In genomic region chr4:188665466-188665865, GRCh38 we compare ENCODE assay signal across 25 cellular contexts.
A peak's percentile ranks its signal among the peaks of the same experiment; 100 is the strongest.
DNase-seq lines count a peak whose midpoint lies in the region; ATAC-seq and TF ChIP-seq lines count a peak whose summit lies in the region.
"Had no signal": no experiment of that assay in that cellular context is flagged by ENCODE, and none has a peak within 500 bp of the region (broad histone marks: within the 10 kb centered on the region; RNA-seq: fewer than 3 reads in every experiment).

No MANE protein-coding gene starts in this region.

- dilution Hi-C loops in IMR-90 (cut with HindIII; ENCODE audit: low sequenced_read_pairs, unreplicated experiment) = no loop called here

- peak overlapping the region in 1 of 2 experiments; percentile 63; a peak in 2 of 4 replicates for H4K8ac ChIP-seq in IMR-90 (ENCODE audit: low read depth in 2 of 2, low read length in 2 of 2)

- 0 out of 3 replicates have a peak overlapping the region, but pooled peaks have one; percentile 44 for H2BK15ac ChIP-seq in IMR-90 (ENCODE audit: low read depth, low read length)

- no peak overlapping the region for H2BK20ac ChIP-seq in IMR-90 (ENCODE audit: low read depth, low read length)

- no peak for TF ChIP-seq RAD21 in IMR-90 (IDR thresholded peaks at IDR 0.05; ENCODE audit: low read length)

- no peak overlapping the region for H3K27ac ChIP-seq in IMR-90 (ENCODE audit: insufficient read depth, low read length)
- peak overlapping the region; percentile 42 for H3K27ac ChIP-seq in cingulate gyrus (ENCODE audit: low read depth, low read length)
- H3K27ac ChIP-seq: BLaER1, upper lobe of left lung had no signal

- H4K91ac ChIP-seq in IMR-90 (ENCODE audit: insufficient read depth, low read depth, low read length) = no peak overlapping the region

- no peak overlapping the region for H2BK5ac ChIP-seq in IMR-90 (ENCODE audit: low read depth, low read length, poor library complexity, severe bottlenecking)

- ATAC-seq in IMR-90 (ENCODE audit: low read depth) (peak; percentile 49; the same call in 1 of the 2 replicates), sciatic nerve (peak; percentile 51), HG02798 (IDR thresholded peaks at IDR 0.05; ENCODE audit: poor library complexity, unreplicated experiment) (no peak)
- ATAC-seq: activated T-cell treated with anti-CD3 and anti-CD28 coated beads, Interleukin-2, amount 50 U/mL, for 72 hours had no signal

- no peaks in the 10 kb centered on the region for H3K27me3 ChIP-seq in IMR-90 (ENCODE audit: control insufficient read depth, insufficient read depth, low read length)
- H3K27me3 ChIP-seq: BLaER1, upper lobe of left lung had no signal

- no peak for TF ChIP-seq CTCF in IMR-90 (conservative IDR thresholded peaks at IDR 0.05; ENCODE audit: low read depth, low read length)

- CTCF ChIA-PET in IMR-90 (lab: Yijun Ruan, JAX) = interaction anchor here (0.7 kb wide), 1 partner anchor 20 kb away, joined by 3 read pairs; no protein-coding TSS in a partner anchor

- H2AFZ ChIP-seq in IMR-90 (replicated peaks; ENCODE audit: low read length, poor library complexity) = no peak overlapping the region

- POLR2A ChIA-PET in IMR-90 (lab: Charles Lee; ENCODE audit: unreplicated experiment) = no interaction called here

- H3K14ac ChIP-seq in IMR-90 (replicated peaks; ENCODE audit: low read depth, low read length) = no peak overlapping the region

- 0 out of 2 replicates have a peak, but pooled peaks cover 3% of the 10 kb centered on the region for H3K9me1 ChIP-seq in IMR-90 (ENCODE audit: insufficient read depth, low read length)

- peaks cover 2% of the 10 kb centered on the region; the same call in 1 of the 2 replicates for H3K4me1 ChIP-seq in IMR-90 (ENCODE audit: control insufficient read depth, insufficient read depth, low read length)
- H3K4me1 ChIP-seq: BLaER1, upper lobe of left lung had no signal

- no peak overlapping the region for H2AK5ac ChIP-seq in IMR-90 (ENCODE audit: low read depth, low read length)

- no peak overlapping the region for H4K5ac ChIP-seq in IMR-90 (ENCODE audit: low read depth, low read length)

- H3K23ac ChIP-seq in IMR-90 (ENCODE audit: low read depth, low read length) = no peak overlapping the region

- no TSS peak for BruUV-seq in IMR-90 (replicated peaks; lab: Mats Ljungman, UMichigan)

- H3K18ac ChIP-seq in IMR-90 (ENCODE audit: low read depth, low read length) = peak overlapping the region; percentile 68; the same call in 1 of the 2 replicates

- intact Hi-C loops in IMR-90 (cut with micrococcal nuclease) = no loop called here
- intact Hi-C loops in sciatic nerve (cut with DNase I) = no loop called here

- no peaks in the 10 kb centered on the region; the same call in 1 of the 2 replicates for H3K9me3 ChIP-seq in IMR-90 (ENCODE audit: control insufficient read depth, insufficient read depth, low read length)
- H3K9me3 ChIP-seq: BLaER1, upper lobe of left lung had no signal

- H3K9ac ChIP-seq in IMR-90 (ENCODE audit: low read depth, low read length) = no peak overlapping the region
- H3K9ac ChIP-seq: BLaER1 had no signal

- no peak overlapping the region for H3K56ac ChIP-seq in IMR-90 (ENCODE audit: extremely low read depth, insufficient read depth, low read length)

- no peak for TF ChIP-seq POLR2A in IMR-90 (IDR thresholded peaks at IDR 0.05; ENCODE audit: low read depth, low read length)

- no peak overlapping the region for H2AK9ac ChIP-seq in IMR-90 (replicated peaks; ENCODE audit: low read depth, low read length, poor library complexity)

- DNase-seq in IMR-90 = no peak
- peak; percentile 55 for DNase-seq in left kidney (ENCODE audit: low read depth, low spot score)
- DNase-seq in sciatic nerve (ENCODE audit: low spot score) = no peak
- no peak for DNase-seq in NOMO-1 treated with DMSO at 0.1 percent for 48 hours (lab: John Stamatoyannopoulos, UW; ENCODE audit: unreplicated experiment)
- DNase-seq in activated CD4-positive, alpha-beta T cell treated with anti-CD3 and anti-CD28 coated beads for 1 hour = no peak
- no peak for DNase-seq in activated naive CD4-positive, alpha-beta T cell (lab: John Stamatoyannopoulos, UW)
- DNase-seq: ACHN; activated naive CD4-positive, alpha-beta T cell treated with Interleukin-2 at 50 U/mL for 16 hours; activated T-cell treated with anti-CD3 and anti-CD28 coated beads, Interleukin-2, amount 50 U/mL, for 72 hours; DMS53; effector CD8-positive, alpha-beta T cell; GF-D8; Karpas-422; left cardiac atrium; mesendoderm; MV-4-11; NCI-H1694 treated with DMSO at 0.1 percent for 48 hours; NCI-H226; NCI-H748 treated with DMSO at 0.1 percent for 48 hours; stimulated activated CD4-positive, alpha-beta T cell treated with anti-CD3 and anti-CD28 coated beads, Interleukin-2, amount 100 ng/mL, for 24 hours; upper lobe of left lung had no signal

- no peak overlapping the region for H3K4me3 ChIP-seq in IMR-90 (ENCODE audit: insufficient read depth, low read depth, low read length)
- H3K4me3 ChIP-seq: BLaER1, smooth muscle cell, upper lobe of left lung had no signal

- peak overlapping the region; percentile 56; the same call in 1 of the 2 replicates for H2BK120ac ChIP-seq in IMR-90 (ENCODE audit: low read depth, low read length)

- H3K79me1 ChIP-seq in IMR-90 (ENCODE audit: low read depth in 1 of 2, low read length in 2 of 2) = no peaks in the 10 kb centered on the region

- no peaks in the 10 kb centered on the region for H4K20me1 ChIP-seq in IMR-90 (ENCODE audit: insufficient read depth, low read length)
- H4K20me1 ChIP-seq: BLaER1 had no signal

- in situ Hi-C loops in IMR-90 (cut with MboI; ENCODE audit: low sequenced_read_pairs) = no loop called here

- no peak overlapping the region for H3K4ac ChIP-seq in IMR-90 (ENCODE audit: low read depth, low read length)

- peak overlapping the region; percentile 49 for H3K4me2 ChIP-seq in IMR-90 (ENCODE audit: low read depth, low read length)
- H3K4me2 ChIP-seq: BLaER1, smooth muscle cell had no signal

- no CpG with 5 or more reads among the region's 5 CpGs for WGBS in IMR-90 (ENCODE audit: extremely low coverage in 2 of 2, insufficient read length in 1 of 2), 2 experiments

- no peaks in the 10 kb centered on the region for H3K36me3 ChIP-seq in IMR-90 (ENCODE audit: control insufficient read depth, insufficient read depth, low read length)
- H3K36me3 ChIP-seq: BLaER1, upper lobe of left lung had no signal

TF ChIP-seq in IMR-90, 13 proteins besides CTCF, POLR2A, EP300 and RAD21:
- TF ChIP-seq MXI1 (IDR thresholded peaks at IDR 0.05; ENCODE audit: borderline replicate concordance, low read depth, low read length) = no peak
- TF ChIP-seq MAZ (IDR thresholded peaks at IDR 0.05; ENCODE audit: borderline replicate concordance, low read depth, low read length) = no peak
- no peak for TF ChIP-seq CHD1 (IDR thresholded peaks at IDR 0.05; ENCODE audit: low read depth, low read length)
- TF ChIP-seq CEBPB (IDR thresholded peaks at IDR 0.05; ENCODE audit: low read depth, low read length) = no peak
